Comparison of ENCODE assay signal across 8 cellular contexts in the genomic region with DNA sequence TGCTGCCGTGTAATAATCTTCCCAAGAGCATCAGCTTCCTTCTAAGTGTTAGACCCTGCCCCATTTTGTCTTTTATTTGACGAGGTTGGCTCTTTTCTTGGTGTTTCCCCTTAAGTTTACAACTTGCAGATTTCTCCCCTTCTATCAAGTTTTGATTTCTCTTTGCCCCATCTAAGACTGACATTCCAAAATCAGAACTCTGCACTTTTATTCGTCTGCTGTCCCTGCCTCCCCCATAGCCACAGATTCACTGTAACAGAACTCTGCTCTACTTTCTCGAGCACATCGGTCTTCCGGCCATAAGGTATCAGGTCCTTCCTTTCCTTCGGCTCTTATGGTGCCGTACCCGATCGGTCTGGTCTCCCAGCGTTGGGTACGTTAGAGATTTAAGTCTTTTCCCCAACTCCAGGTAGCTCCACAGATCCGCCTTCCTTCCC. TPM values are rescaled to one million over a fixed set of nuclear protein-coding genes. Genes with fewer than 3 reads are reported as not detected.
DNase-seq lines count a peak whose midpoint lies in the region; ATAC-seq, FAIRE-seq and TF ChIP-seq lines count a peak whose summit lies in the region.

No MANE protein-coding gene starts in this region.

- H3K27me3 ChIP-seq in Panc1 (ENCODE audit: control insufficient read depth, insufficient read depth, low read length) = no peaks in the 10 kb centered on the region
- H3K27me3 ChIP-seq in effector memory CD4-positive, alpha-beta T cell (replicated peaks; ENCODE audit: control insufficient read depth, insufficient read depth, low read length, poor library complexity, severe bottlenecking) = no peaks in the 10 kb centered on the region
- no peaks in the 10 kb centered on the region for H3K27me3 ChIP-seq in muscle layer of duodenum (ENCODE audit: low read depth, low read length)

- BruUV-seq in Panc1 (replicated peaks; lab: Mats Ljungman, UMichigan) = TSS peak; percentile 81

- intact Hi-C loops in Panc1 (cut with micrococcal nuclease; ENCODE audit: unreplicated experiment) = no loop called here

- POLR2A ChIA-PET in Panc1 (lab: Charles Lee) = no interaction called here

- peak; percentile 60 for DNase-seq in G401 (ENCODE audit: low spot score)
- no peak for DNase-seq in H54 (ENCODE audit: insufficient read length, low spot score)
- no peak for DNase-seq in Panc1 (ENCODE audit: low read depth, low spot score)
- no peak for DNase-seq in effector memory CD4-positive, alpha-beta T cell
- DNase-seq in COLO829 (ENCODE audit: low spot score) = no peak
- no peak for DNase-seq in urothelium cell line (ENCODE audit: low spot score)
- DNase-seq in Ammon's horn (ENCODE audit: low spot score) = no peak

- FAIRE-seq in H54 (lab: Jason Lieb, UNC) (peak; percentile 80), urothelium cell line (lab: Jason Lieb, UNC) (no peak)

- TF ChIP-seq POLR2A in H54 (IDR thresholded peaks at IDR 0.05; ENCODE audit: low read depth, low read length) = no peak

- H3K9me3 ChIP-seq in Panc1 (ENCODE audit: control insufficient read depth, insufficient read depth, low read depth, low read length) = no peaks in the 10 kb centered on the region
- H3K9me3 ChIP-seq in effector memory CD4-positive, alpha-beta T cell (ENCODE audit: control insufficient read depth, low read length) = no peaks in the 10 kb centered on the region
- H3K9me3 ChIP-seq in muscle layer of duodenum (ENCODE audit: control insufficient read depth in 1 of 2, low read length in 2 of 2) = no peaks in the 10 kb centered on the region

- H3K27ac ChIP-seq in Panc1 (ENCODE audit: low read length) (peak overlapping the region; percentile 93), muscle layer of duodenum (ENCODE audit: low read length) (peak overlapping the region; percentile 99)
- peak overlapping the region; percentile 86 for H3K27ac ChIP-seq in effector memory CD4-positive, alpha-beta T cell (ENCODE audit: insufficient read depth, low read length, poor library complexity, severe bottlenecking)

- ATAC-seq in Panc1 = no peak; the same call in 1 of the 2 replicates

- TF ChIP-seq CTCF in Panc1 (IDR thresholded peaks at IDR 0.05) = no peak

- no peaks in the 10 kb centered on the region for H3K4me1 ChIP-seq in Panc1 (ENCODE audit: control insufficient read depth, insufficient read depth, low read length)
- H3K4me1 ChIP-seq in effector memory CD4-positive, alpha-beta T cell (ENCODE audit: control insufficient read depth, insufficient read depth, low read length, poor library complexity, severe bottlenecking) = peaks cover 5% of the 10 kb centered on the region
- peaks cover 9 to 16% of the 10 kb centered on the region in 2 donors for H3K4me1 ChIP-seq in muscle layer of duodenum (ENCODE audit: control insufficient read depth in 1 of 2, insufficient read depth in 2 of 2, low read length in 2 of 2)

- H3K36me3 ChIP-seq in Panc1 (ENCODE audit: control insufficient read depth, insufficient read depth, low read length) (peaks cover 6% of the 10 kb centered on the region; the same call in 1 of the 2 replicates), muscle layer of duodenum (ENCODE audit: control insufficient read depth in 1 of 2, insufficient read depth in 2 of 2, low read length in 2 of 2) (no peaks in the 10 kb centered on the region)
- no peaks in the 10 kb centered on the region for H3K36me3 ChIP-seq in effector memory CD4-positive, alpha-beta T cell (ENCODE audit: control insufficient read depth, insufficient read depth, low read length)

- in situ Hi-C loops in G401 (cut with HindIII; ENCODE audit: low sequenced_read_pairs) (no loop called here), Panc1 (cut with HindIII; ENCODE audit: low pct_unique_long_range_greater_than_20kb, low sequenced_read_pairs) (no loop called here)

- CTCF ChIA-PET in Panc1 (lab: Charles Lee) = no interaction called here

- H3K4me3 ChIP-seq in Panc1 (ENCODE audit: low read depth in 2 of 2, low read length in 2 of 2) (peak overlapping the region; percentile 82 to 88), muscle layer of duodenum (ENCODE audit: low read depth in 1 of 2, low read length in 2 of 2) (peak overlapping the region; percentile 97 to 99)
- peak overlapping the region; percentile 94 for H3K4me3 ChIP-seq in effector memory CD4-positive, alpha-beta T cell (ENCODE audit: insufficient read depth, low read depth, low read length, poor library complexity, severe bottlenecking)

RNA-seq across cellular contexts. Expression of gene DCP1B, which starts 0.6 kb away (rescaled TPM):
- total RNA-seq in G401 (2014; rRNA removed; shearing (Covaris generic)) = 17.4 and 20.6 TPM in 2 replicates
- total RNA-seq in Panc1 (2021; ENCODE audit: unreplicated experiment) = 4.8 TPM
- polyA plus RNA-seq in Panc1 (2012; ENCODE audit: insufficient read length) = 4.2 TPM

RNA-seq across cellular contexts. Expression of gene CACNA1C, which starts 49.1 kb away (rescaled TPM):
- 1.7 and 2.8 TPM in 2 replicates for total RNA-seq in G401 (2014; rRNA removed; shearing (Covaris generic))
- 0.03 TPM for total RNA-seq in Panc1 (2021; ENCODE audit: unreplicated experiment)
- polyA plus RNA-seq in Panc1 (2012; ENCODE audit: insufficient read length) = not detected
